15 cellular contexts compared by ENCODE assay signal in genomic region chr22:43600265-43600664, GRCh38.
DNase-seq lines count a peak whose midpoint lies in the region; ATAC-seq and TF ChIP-seq lines count a peak whose summit lies in the region.
"Had no signal": no experiment of that assay in that cellular context is flagged by ENCODE, and none has a peak within 500 bp of the region (broad histone marks: within the 10 kb centered on the region; RNA-seq: fewer than 3 reads in every experiment).

No MANE protein-coding gene starts in this region.

- DNase-seq in H7: peak; percentile 23
- DNase-seq in WTC11 (ENCODE audit: low spot score): peak; percentile 39
- DNase-seq in iPS-NIHi7 (ENCODE audit: extremely low spot score): peak; percentile 39
- no peak for DNase-seq in mucosa of gallbladder (ENCODE audit: low spot score)
- DNase-seq in effector memory CD8-positive, alpha-beta T cell: no peak
- DNase-seq: Calu3; CD8-positive, alpha-beta T cell; DMS 273 treated with DMSO at 0.1 percent for 48 hours; DMS53; DND-41 had no signal

- TF ChIP-seq CTCF in WTC11 (IDR thresholded peaks at IDR 0.05): no peak

- 0 out of 2 replicates have a peak, but pooled peaks cover 8% of the 10 kb centered on the region for H3K36me3 Mint-ChIP-seq in WTC11
- H3K36me3 Mint-ChIP-seq in effector memory CD8-positive, alpha-beta T cell (ENCODE audit: insufficient read depth): no peaks in the 10 kb centered on the region
- H3K36me3 Mint-ChIP-seq: CD8-positive, alpha-beta T cell; IgD-negative memory B cell had no signal

- H3K4me3 ChIP-seq in H7 (ENCODE audit: insufficient read depth, low read depth, low read length): no peak overlapping the region
- H3K4me3 ChIP-seq: BLaER1 treated with 17β-estradiol and CSF1 and Interleukin-3, amounts not matched to agents 10 nM and 100 nM had no signal

- no peak overlapping the region for H3K27ac Mint-ChIP-seq in WTC11
- H3K27ac Mint-ChIP-seq in effector memory CD8-positive, alpha-beta T cell: no peak overlapping the region
- H3K27ac Mint-ChIP-seq: B cell; CD8-positive, alpha-beta T cell; IgD-negative memory B cell had no signal

- no peaks in the 10 kb centered on the region for H3K36me3 ChIP-seq in H7 (replicated peaks; ENCODE audit: control insufficient read depth, insufficient read depth, low read length)
- H3K36me3 ChIP-seq: BLaER1 treated with 17β-estradiol and CSF1 and Interleukin-3, amounts not matched to agents 10 nM and 100 nM had no signal

- no peak overlapping the region for H3K4me3 Mint-ChIP-seq in WTC11
- no peak overlapping the region for H3K4me3 Mint-ChIP-seq in effector memory CD8-positive, alpha-beta T cell
- H3K4me3 Mint-ChIP-seq: B cell; CD8-positive, alpha-beta T cell; IgD-negative memory B cell had no signal

- peak; percentile 74 for ATAC-seq in WTC11
- no peak for ATAC-seq in HG02840 (IDR thresholded peaks at IDR 0.05; ENCODE audit: low FRiP score, unreplicated experiment)
- ATAC-seq in effector memory CD8-positive, alpha-beta T cell (replicated peaks): no peak
- ATAC-seq: CD8-positive, alpha-beta T cell; HepG2 had no signal

- peaks cover 11% of the 10 kb centered on the region for H3K9me3 Mint-ChIP-seq in WTC11
- no peaks in the 10 kb centered on the region for H3K9me3 Mint-ChIP-seq in effector memory CD8-positive, alpha-beta T cell

- POLR2A ChIA-PET in WTC11 (lab: Charles Lee): no interaction called here

- peaks cover 23% of the 10 kb centered on the region for H3K4me1 Mint-ChIP-seq in WTC11
- no peaks in the 10 kb centered on the region for H3K4me1 Mint-ChIP-seq in effector memory CD8-positive, alpha-beta T cell (ENCODE audit: low read depth in 2 of 2)
- H3K4me1 Mint-ChIP-seq: B cell, IgD-negative memory B cell had no signal

- CTCF ChIA-PET in WTC11 (lab: Charles Lee): interaction anchor here (1.1 kb wide), 1 partner anchor 196 kb away, joined by 3 read pairs; no protein-coding TSS in a partner anchor

- peaks cover 13% of the 10 kb centered on the region for H3K27me3 Mint-ChIP-seq in WTC11 (ENCODE audit: low read depth)
- peaks cover 28 to 43% of the 10 kb centered on the region in 2 donors for H3K27me3 Mint-ChIP-seq in effector memory CD8-positive, alpha-beta T cell

- no peaks in the 10 kb centered on the region for H3K27me3 ChIP-seq in H7 (ENCODE audit: control insufficient read depth, insufficient read depth, low read length)
- H3K27me3 ChIP-seq: BLaER1 treated with 17β-estradiol and CSF1 and Interleukin-3, amounts not matched to agents 10 nM and 100 nM had no signal

TF ChIP-seq in WTC11, 78 proteins besides CTCF, POLR2A, EP300 and RAD21:
- TF ChIP-seq ZNF281 (CRISPR knock-in tag; IDR thresholded peaks at IDR 0.05): no peak
- 0 out of 2 replicates have a peak, but pooled peaks have one; percentile 21 for TF ChIP-seq ETV6 (CRISPR knock-in tag; IDR thresholded peaks at IDR 0.05)
- peak; percentile 93 for TF ChIP-seq PRDM15 (CRISPR knock-in tag; IDR thresholded peaks at IDR 0.05)

Comparison
In these comparisons a context has a peak if more than half of its experiments do, and no peak if none do; other contexts are left out.
1. DNase-seq: peak in H7 (single experiment), WTC11 (single experiment) and iPS-NIHi7 (single experiment); none in mucosa of gallbladder (single experiment) and effector memory CD8-positive, alpha-beta T cell (0 of 3).